36 cellular contexts compared by ENCODE assay signal in genomic region chr20:58173091-58173490, GRCh38. TPM values are rescaled to one million over a fixed set of nuclear protein-coding genes. Genes with fewer than 3 reads are reported as not detected.
"Had no signal": no experiment of that assay in that cellular context is flagged by ENCODE, and none has a peak within 500 bp of the region (broad histone marks: within the 10 kb centered on the region; RNA-seq: fewer than 3 reads in every experiment).

No MANE protein-coding gene starts in this region.

- H3K4me3 ChIP-seq: pancreas, prostate gland, stomach, transverse colon had no signal

- H3K36me3 ChIP-seq: pancreas, prostate gland, sigmoid colon, stomach, transverse colon, WERI-Rb-1 had no signal

- ATAC-seq: activated T-cell treated with anti-CD3 and anti-CD28 coated beads, Interleukin-2, amount 50 U/mL, for 4 hours; activated T-helper 17 cell treated with anti-CD3 and anti-CD28 coated beads, Interleukin-2, amount 50 U/mL, for 72 hours; esophagus mucosa; pancreas; stimulated activated memory B cell treated with anti-CD40 and anti-IgM and Interleukin-4, amounts not matched to agents 10 μg/mL and 1 μg/mL and 100 μg/mL, for 72 hours had no signal

- H3K36me3 Mint-ChIP-seq: immature natural killer cell; mesothelial cell of epicardium; naive B cell; stimulated activated memory B cell treated with anti-CD40 and anti-IgM and Interleukin-4, amounts not matched to agents 10 μg/mL and 1 μg/mL and 100 μg/mL, for 72 hours had no signal

- H3K27ac Mint-ChIP-seq: activated CD4-positive, alpha-beta memory T cell treated with anti-CD3 and anti-CD28 coated beads, Interleukin-2, amount 10 ng/mL, durations not matched to agents 7 days and 5 days; activated CD4-positive, alpha-beta T cell treated with anti-CD3 and anti-CD28 coated beads, Interleukin-2, amount 10 ng/mL, durations not matched to agents 24 days and 14 days; activated T-helper 17 cell treated with anti-CD3 and anti-CD28 coated beads, Interleukin-2, amount 50 U/mL, for 72 hours; dendritic cell treated with granulocyte-macrophage colony-stimulating factor and Interleukin-4, amounts not matched to agents 40 ng/mL and 50 ng/mL, for 4 days; endodermal cell; immature natural killer cell; stimulated activated memory B cell treated with anti-CD40 and anti-IgM and Interleukin-4, amounts not matched to agents 10 μg/mL and 1 μg/mL and 100 μg/mL, for 72 hours had no signal

- H3K27me3 ChIP-seq: pancreas, sigmoid colon, stomach, transverse colon had no signal

- FAIRE-seq: bronchial epithelial cell, pancreas, small intestine had no signal

- H3K4me1 Mint-ChIP-seq: activated CD4-positive, alpha-beta memory T cell treated with anti-CD3 and anti-CD28 coated beads, Interleukin-2, amount 10 ng/mL, durations not matched to agents 7 days and 5 days; stimulated activated memory B cell treated with anti-CD40 and anti-IgM and Interleukin-4, amounts not matched to agents 10 μg/mL and 1 μg/mL and 100 μg/mL, for 72 hours had no signal

- H3K27ac ChIP-seq: pancreas, WERI-Rb-1 had no signal

- H3K9me3 ChIP-seq: pancreas, prostate gland, sigmoid colon, stomach, transverse colon had no signal

- H3K27me3 Mint-ChIP-seq: activated CD4-positive, alpha-beta memory T cell treated with anti-CD3 and anti-CD28 coated beads, Interleukin-2, amount 10 ng/mL, durations not matched to agents 7 days and 5 days had no signal

- H3K4me3 Mint-ChIP-seq: activated CD4-positive, alpha-beta memory T cell treated with anti-CD3 and anti-CD28 coated beads, Interleukin-2, amount 10 ng/mL, durations not matched to agents 7 days and 5 days; activated CD4-positive, alpha-beta T cell treated with anti-CD3 and anti-CD28 coated beads, Interleukin-2, amount 10 ng/mL, durations not matched to agents 24 days and 14 days; activated T-cell treated with anti-CD3 and anti-CD28 coated beads, Interleukin-2, amount 50 U/mL, for 4 hours; activated T-helper 17 cell treated with anti-CD3 and anti-CD28 coated beads, Interleukin-2, amount 50 U/mL, for 72 hours; central memory CD8-positive, alpha-beta T cell; dendritic cell treated with granulocyte-macrophage colony-stimulating factor and Interleukin-4, amounts not matched to agents 40 ng/mL and 50 ng/mL, for 4 days; endodermal cell; immature natural killer cell; mesothelial cell of epicardium; naive B cell; stimulated activated memory B cell treated with anti-CD40 and anti-IgM and Interleukin-4, amounts not matched to agents 10 μg/mL and 1 μg/mL and 100 μg/mL, for 72 hours had no signal

- DNase-seq: activated CD4-positive, alpha-beta memory T cell treated with anti-CD3 and anti-CD28 coated beads, Interleukin-2, amount 10 ng/mL, durations not matched to agents 7 days and 5 days; activated CD4-positive, alpha-beta T cell treated with anti-CD3 and anti-CD28 coated beads, Interleukin-2, amount 10 ng/mL, durations not matched to agents 24 days and 14 days; activated CD4-positive, CD25-positive, alpha-beta regulatory T cell treated with anti-CD3 and anti-CD28 coated beads, Interleukin-2, amount 50 U/mL, for 72 hours; activated CD8-positive, alpha-beta memory T cell treated with anti-CD3 and anti-CD28 coated beads, Interleukin-2, amount 50 U/mL, for 48 hours; activated gamma-delta T cell treated with Interleukin-2 at 50 U/mL for 16 hours; activated naive CD4-positive, alpha-beta T cell treated with anti-CD3 and anti-CD28 coated beads, Interleukin-2, amount 50 U/mL, for 16 hours; activated T-cell treated with anti-CD3 and anti-CD28 coated beads, Interleukin-2, amount 50 U/mL, for 4 hours; endodermal cell; foreskin fibroblast; head of caudate nucleus; hippocampal formation; immature natural killer cell; naive B cell; pancreas; retina; sigmoid colon; small intestine; stimulated activated CD4-positive, alpha-beta T cell treated with anti-CD3 and anti-CD28 coated beads, Interleukin-4, amount 100 ng/mL, for 24 hours; stimulated activated CD8-positive, alpha-beta memory T cell treated with anti-CD3 and anti-CD28 coated beads, Interleukin-4, amount 100 ng/mL, for 48 hours; stomach; T-helper 9 cell; transverse colon; WERI-Rb-1 had no signal

- H3K9me3 Mint-ChIP-seq: activated CD4-positive, alpha-beta memory T cell treated with anti-CD3 and anti-CD28 coated beads, Interleukin-2, amount 10 ng/mL, durations not matched to agents 7 days and 5 days; activated CD4-positive, alpha-beta T cell treated with anti-CD3 and anti-CD28 coated beads, Interleukin-2, amount 10 ng/mL, durations not matched to agents 24 days and 14 days; activated T-cell treated with anti-CD3 and anti-CD28 coated beads, Interleukin-2, amount 50 U/mL, for 4 hours; activated T-helper 17 cell treated with anti-CD3 and anti-CD28 coated beads, Interleukin-2, amount 50 U/mL, for 72 hours; central memory CD8-positive, alpha-beta T cell; dendritic cell treated with granulocyte-macrophage colony-stimulating factor and Interleukin-4, amounts not matched to agents 40 ng/mL and 50 ng/mL, for 4 days; endodermal cell; immature natural killer cell; mesothelial cell of epicardium; stimulated activated memory B cell treated with anti-CD40 and anti-IgM and Interleukin-4, amounts not matched to agents 10 μg/mL and 1 μg/mL and 100 μg/mL, for 72 hours had no signal

- H3K4me1 ChIP-seq: pancreas, prostate gland had no signal

RNA-seq across cellular contexts. Expression of gene ANKRD60, which starts 55.4 kb away (rescaled TPM):
- total RNA-seq: activated CD4-positive, alpha-beta memory T cell treated with anti-CD3 and anti-CD28 coated beads, Interleukin-2, amount 10 ng/mL, durations not matched to agents 7 days and 5 days; activated CD4-positive, alpha-beta T cell treated with anti-CD3 and anti-CD28 coated beads, Interleukin-2, amount 10 ng/mL, durations not matched to agents 24 days and 14 days; activated T-cell treated with anti-CD3 and anti-CD28 coated beads, Interleukin-2, amount 50 U/mL, for 4 hours; activated T-helper 17 cell treated with anti-CD3 and anti-CD28 coated beads, Interleukin-2, amount 50 U/mL, for 72 hours; bronchial epithelial cell; endodermal cell; esophagus mucosa; kidney epithelial cell; lower leg skin; mesothelial cell of epicardium; pancreas; stomach; T-helper 1 cell treated with Interleukin-12 subunit alpha and Interleukin-12 subunit beta and Interleukin-4 antibody, amounts not matched to agents 30 ng/mL and 1 ng/mL, for 36 hours; transverse colon; urinary bladder had no signal
- polyA plus RNA-seq: immature natural killer cell, neural cell, pancreas, sigmoid colon, small intestine, stomach, urinary bladder had no signal
